9 cellular contexts compared by ENCODE assay signal in the genomic region with DNA sequence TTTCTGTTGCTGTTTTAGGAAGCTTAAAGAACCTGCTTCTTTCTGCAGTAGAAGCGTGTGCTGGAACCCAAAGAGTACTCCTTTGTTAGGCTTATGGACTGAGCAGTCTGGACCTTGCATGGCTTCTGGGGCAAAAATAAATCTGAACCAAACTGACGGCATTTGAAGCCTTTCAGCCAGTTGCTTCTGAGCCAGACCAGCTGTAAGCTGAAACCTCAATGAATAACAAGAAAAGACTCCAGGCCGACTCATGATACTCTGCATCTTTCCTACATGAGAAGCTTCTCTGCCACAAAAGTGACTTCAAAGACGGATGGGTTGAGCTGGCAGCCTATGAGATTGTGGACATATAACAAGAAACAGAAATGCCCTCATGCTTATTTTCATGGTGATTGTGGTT.
DNase-seq lines count a peak whose midpoint lies in the region; ATAC-seq and TF ChIP-seq lines count a peak whose summit lies in the region.
"Had no signal": no experiment of that assay in that cellular context is flagged by ENCODE, and none has a peak within 500 bp of the region (broad histone marks: within the 10 kb centered on the region; RNA-seq: fewer than 3 reads in every experiment).

No MANE protein-coding gene starts in this region.

- no peak overlapping the region for H3K4me3 ChIP-seq in GM23248
- no peak overlapping the region for H3K4me3 ChIP-seq in heart right ventricle
- no peak overlapping the region for H3K4me3 ChIP-seq in gastrocnemius medialis
- no peak overlapping the region for H3K4me3 ChIP-seq in right lobe of liver

- H3K27ac ChIP-seq in GM23248: peak overlapping the region; percentile 68
- H3K27ac ChIP-seq in heart right ventricle: peak overlapping the region in 8 of 10 donors; percentile 11 to 69 (median 42)
- peak overlapping the region in 3 of 4 donors; percentile 11 to 44 (median 37) for H3K27ac ChIP-seq in gastrocnemius medialis
- no peak overlapping the region for H3K27ac ChIP-seq in right lobe of liver

- TF ChIP-seq POLR2A in gastrocnemius medialis (IDR thresholded peaks at IDR 0.05) (no peak), right lobe of liver (IDR thresholded peaks at IDR 0.05) (no peak)

- DNase-seq in GM23248 (peak; percentile 96), amniotic stem cell (lab: John Stamatoyannopoulos, UW) (peak; percentile 76), heart right ventricle (peak in 1 of 2 donors; percentile 49), gastrocnemius medialis (peak; percentile 33 to 39), right lobe of liver (no peak), iPS-NIHi11 (ENCODE audit: low spot score) (no peak), cerebellum (ENCODE audit: low spot score) (no peak)
- DNase-seq: NCI-H524 treated with DMSO at 0.1 percent for 48 hours had no signal

- ATAC-seq in heart right ventricle (peak; percentile 15 to 83 (median 65)), gastrocnemius medialis (peak; percentile 87 to 95), GM19035 (IDR thresholded peaks at IDR 0.05; ENCODE audit: unreplicated experiment) (no peak), right lobe of liver (no peak)

- peaks cover 49% of the 10 kb centered on the region for H3K4me1 ChIP-seq in GM23248 (ENCODE audit: insufficient read depth)
- peaks cover 3 to 37% (median 22%) of the 10 kb centered on the region in 9 donors for H3K4me1 ChIP-seq in heart right ventricle
- peaks cover 19 to 24% of the 10 kb centered on the region in 2 donors for H3K4me1 ChIP-seq in gastrocnemius medialis
- H3K4me1 ChIP-seq in right lobe of liver: no peaks in the 10 kb centered on the region

- no peaks in the 10 kb centered on the region for H3K79me2 ChIP-seq in GM23248 (ENCODE audit: insufficient read depth)

- in situ Hi-C loops in GM23248 (cut with MboI): no loop called here
- in situ Hi-C loops in gastrocnemius medialis (cut with MboI; ENCODE audit: low sequenced_read_pairs in 4 of 4): no loop called here

- no peaks in the 10 kb centered on the region for H4K20me1 ChIP-seq in GM23248 (ENCODE audit: insufficient read depth)

- H3F3A ChIP-seq in GM23248 (ENCODE audit: insufficient read depth): peaks cover 37% of the 10 kb centered on the region

- H3K9me2 ChIP-seq in GM23248 (ENCODE audit: insufficient read depth): no peaks in the 10 kb centered on the region

- H3K27me3 ChIP-seq in GM23248 (replicated peaks; ENCODE audit: insufficient read depth): no peaks in the 10 kb centered on the region
- H3K27me3 ChIP-seq in heart right ventricle: no peaks in the 10 kb centered on the region
- no peaks in the 10 kb centered on the region for H3K27me3 ChIP-seq in gastrocnemius medialis
- H3K27me3 ChIP-seq in right lobe of liver: no peaks in the 10 kb centered on the region

- 5% methylated on average over 4 of the region's 4 CpGs for WGBS in GM23248 (ENCODE audit: low coverage in 1 of 2, low lambda C conversion rate in 2 of 2, missing lambda C conversion rate in 2 of 2), 2 experiments
- WGBS in heart right ventricle, 2 donors: 57 to 61% methylated on average over 4 of the region's 4 CpGs
- WGBS in right lobe of liver (ENCODE audit: insufficient coverage, low coverage, low lambda C conversion rate, missing lambda C conversion rate): 48% methylated on average over 4 of the region's 4 CpGs

- no peaks in the 10 kb centered on the region for H3K9me3 ChIP-seq in GM23248 (ENCODE audit: low read depth)
- peaks cover 0 to 3% (median 0%) of the 10 kb centered on the region in 11 donors for H3K9me3 ChIP-seq in heart right ventricle
- H3K9me3 ChIP-seq in gastrocnemius medialis: no peaks in the 10 kb centered on the region
- H3K9me3 ChIP-seq in right lobe of liver: no peaks in the 10 kb centered on the region

- intact Hi-C loops in heart right ventricle (cut with DNase I): loop anchor here in 1 of 10 donors (2.0 kb wide), 1 partner anchor 47 kb away; no protein-coding TSS in a partner anchor
- intact Hi-C loops in gastrocnemius medialis (cut with DNase I; ENCODE audit: low total_unique reads): no loop called here
- intact Hi-C loops in right lobe of liver (cut with DNase I): no loop called here

- H3K9ac ChIP-seq in GM23248: peak overlapping the region; percentile 27; the same call in 1 of the 2 replicates

- peak overlapping the region; percentile 64 for H3K4me2 ChIP-seq in GM23248 (ENCODE audit: unreplicated experiment)

- no peak overlapping the region; the same call in 1 of the 2 replicates for H2AFZ ChIP-seq in GM23248

- no peak for TF ChIP-seq CTCF in heart right ventricle (IDR thresholded peaks at IDR 0.05)
- no peak for TF ChIP-seq CTCF in gastrocnemius medialis (IDR thresholded peaks at IDR 0.05 in 4 of 5, conservative IDR thresholded peaks at IDR 0.05 in 1 of 5)
- TF ChIP-seq CTCF in right lobe of liver (IDR thresholded peaks at IDR 0.05): no peak

- H3K36me3 ChIP-seq in GM23248 (ENCODE audit: low read depth) (no peaks in the 10 kb centered on the region), heart right ventricle (peaks cover 0 to 55% (median 9%) of the 10 kb centered on the region in 9 donors), gastrocnemius medialis (no peaks in the 10 kb centered on the region), right lobe of liver (no peaks in the 10 kb centered on the region)

Comparison
In these comparisons a context has a peak if more than half of its experiments do, and no peak if none do; other contexts are left out.
1. DNase-seq: peak in GM23248 (single experiment), amniotic stem cell (single experiment) and gastrocnemius medialis (2 of 2); none in right lobe of liver (0 of 3), iPS-NIHi11 (single experiment) and cerebellum (single experiment).
2. H3K27ac ChIP-seq: peak in GM23248 (single experiment), heart right ventricle (8 of 10) and gastrocnemius medialis (3 of 4); none in right lobe of liver (0 of 3).
3. ATAC-seq: peak in heart right ventricle (8 of 8) and gastrocnemius medialis (2 of 2); none in GM19035 (single experiment) and right lobe of liver (0 of 4).